ENCODE assay signal across 16 cellular contexts in the genomic region with DNA sequence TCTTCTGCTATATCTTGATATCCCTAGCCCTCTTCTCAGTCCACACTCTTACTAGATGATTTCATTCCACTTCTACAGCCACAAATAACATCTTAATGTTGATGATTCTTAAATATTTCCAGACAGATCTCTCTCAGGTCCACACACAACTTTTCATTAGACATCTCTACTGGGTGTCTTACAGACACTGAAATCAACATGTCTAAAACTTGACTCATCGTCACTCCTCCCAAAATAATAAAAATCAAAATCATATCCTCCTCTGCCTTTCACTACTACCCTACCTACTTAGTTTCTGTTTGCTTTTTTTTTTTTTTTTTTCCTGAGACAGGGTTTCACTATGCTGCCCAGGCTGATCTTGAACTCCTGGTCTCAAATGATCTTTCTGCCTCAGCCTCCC. TPM values are rescaled to one million over a fixed set of nuclear protein-coding genes. Genes with fewer than 3 reads are reported as not detected.
DNase-seq lines count a peak whose midpoint lies in the region; ATAC-seq and TF ChIP-seq lines count a peak whose summit lies in the region.
"Had no signal": no experiment of that assay in that cellular context is flagged by ENCODE, and none has a peak within 500 bp of the region (broad histone marks: within the 10 kb centered on the region; RNA-seq: fewer than 3 reads in every experiment).

No MANE protein-coding gene starts in this region.

- H3K9ac ChIP-seq in fibroblast of lung (ENCODE audit: insufficient read depth, low read length): no peak overlapping the region

- no peaks in the 10 kb centered on the region for H4K20me1 ChIP-seq in fibroblast of lung (ENCODE audit: control insufficient read depth, extremely low read depth, insufficient read depth, low read length)

- H3K4me3 ChIP-seq in fibroblast of lung (replicated peaks in 1 of 4; ENCODE audit: control extremely low read depth in 1 of 4, insufficient read depth in 1 of 4, low read depth in 3 of 4, low read length in 4 of 4): peak overlapping the region in 1 of 4 experiments; percentile 28
- H3K4me3 ChIP-seq: coronary artery, lung, sigmoid colon had no signal

- H2AFZ ChIP-seq in fibroblast of lung (ENCODE audit: low read length): no peak overlapping the region

- no peaks in the 10 kb centered on the region for H3K9me3 Mint-ChIP-seq in activated naive CD8-positive, alpha-beta T cell treated with anti-CD3 and anti-CD28 coated beads, Interleukin-2, amount 50 U/mL, for 24 hours
- no peaks in the 10 kb centered on the region for H3K9me3 Mint-ChIP-seq in activated naive CD8-positive, alpha-beta T cell treated with anti-CD3 and anti-CD28 coated beads for 36 hours

- peak overlapping the region; percentile 62 for H3K27ac ChIP-seq in fibroblast of lung (ENCODE audit: insufficient read depth, low read length)
- H3K27ac ChIP-seq: coronary artery, sigmoid colon had no signal

- peaks cover 2% of the 10 kb centered on the region for H3K4me1 Mint-ChIP-seq in activated naive CD8-positive, alpha-beta T cell treated with anti-CD3 and anti-CD28 coated beads, Interleukin-2, amount 50 U/mL, for 24 hours
- peaks cover 5% of the 10 kb centered on the region for H3K4me1 Mint-ChIP-seq in activated naive CD8-positive, alpha-beta T cell treated with anti-CD3 and anti-CD28 coated beads for 36 hours

- no peak overlapping the region for H3K4me3 Mint-ChIP-seq in activated naive CD8-positive, alpha-beta T cell treated with anti-CD3 and anti-CD28 coated beads, Interleukin-2, amount 50 U/mL, for 24 hours
- no peak overlapping the region for H3K4me3 Mint-ChIP-seq in activated naive CD8-positive, alpha-beta T cell treated with anti-CD3 and anti-CD28 coated beads for 36 hours

- H3K9me3 ChIP-seq in fibroblast of lung (ENCODE audit: control insufficient read depth, insufficient read depth, low read depth, low read length): no peaks in the 10 kb centered on the region
- H3K9me3 ChIP-seq: sigmoid colon had no signal

- TF ChIP-seq CTCF in fibroblast of lung (conservative IDR thresholded peaks at IDR 0.05 in 1 of 2, IDR thresholded peaks at IDR 0.05 in 1 of 2; ENCODE audit: low read depth in 1 of 2, low read length in 2 of 2): no peak
- TF ChIP-seq CTCF in GM13976 (IDR thresholded peaks at IDR 0.05; ENCODE audit: borderline replicate concordance, control extremely low read depth, extremely low read depth, insufficient read depth, missing control alignments): no peak

- no peaks in the 10 kb centered on the region for H3K27me3 Mint-ChIP-seq in activated naive CD8-positive, alpha-beta T cell treated with anti-CD3 and anti-CD28 coated beads, Interleukin-2, amount 50 U/mL, for 24 hours
- no peaks in the 10 kb centered on the region for H3K27me3 Mint-ChIP-seq in activated naive CD8-positive, alpha-beta T cell treated with anti-CD3 and anti-CD28 coated beads for 36 hours

- DNase-seq in activated naive CD8-positive, alpha-beta T cell treated with anti-CD3 and anti-CD28 coated beads, Interleukin-2, amount 50 U/mL, for 24 hours: no peak
- no peak for DNase-seq in activated naive CD8-positive, alpha-beta T cell treated with anti-CD3 and anti-CD28 coated beads for 36 hours
- DNase-seq in RPMI7951 (ENCODE audit: low read depth) (peak; percentile 8), fibroblast of lung (ENCODE audit: low read depth in 2 of 2) (peak in 1 of 2 donors; percentile 31), stromal cell of bone marrow (ENCODE audit: low read depth) (peak; percentile 29), HEK293T (ENCODE audit: extremely low spot score) (no peak), GM13976 (ENCODE audit: low spot score) (no peak)
- no peak for DNase-seq in effector CD8-positive, alpha-beta T cell (lab: John Stamatoyannopoulos, UW)
- DNase-seq: Kasumi-1; NCI-H1694 treated with DMSO at 0.1 percent for 48 hours; sigmoid colon; stimulated activated naive CD4-positive, alpha-beta T cell had no signal

- H3K36me3 Mint-ChIP-seq in activated naive CD8-positive, alpha-beta T cell treated with anti-CD3 and anti-CD28 coated beads, Interleukin-2, amount 50 U/mL, for 24 hours (ENCODE audit: low read depth): peaks cover 39% of the 10 kb centered on the region
- peaks cover 16% of the 10 kb centered on the region for H3K36me3 Mint-ChIP-seq in activated naive CD8-positive, alpha-beta T cell treated with anti-CD3 and anti-CD28 coated beads for 36 hours

- peaks cover 12% of the 10 kb centered on the region for H3K36me3 ChIP-seq in fibroblast of lung (ENCODE audit: control insufficient read depth, insufficient read depth, low read length)

- peak overlapping the region; percentile 63 for H3K4me2 ChIP-seq in fibroblast of lung (ENCODE audit: extremely low read depth, insufficient read depth, low read length)

- CTCF ChIA-PET in HEK293T (lab: Yijun Ruan, JAX): no interaction called here

- no peak overlapping the region for H3K27ac Mint-ChIP-seq in activated naive CD8-positive, alpha-beta T cell treated with anti-CD3 and anti-CD28 coated beads, Interleukin-2, amount 50 U/mL, for 24 hours
- no peak overlapping the region for H3K27ac Mint-ChIP-seq in activated naive CD8-positive, alpha-beta T cell treated with anti-CD3 and anti-CD28 coated beads for 36 hours

- peak; percentile 20 for ATAC-seq in activated naive CD8-positive, alpha-beta T cell treated with anti-CD3 and anti-CD28 coated beads, Interleukin-2, amount 50 U/mL, for 24 hours

- POLR2A ChIA-PET in HEK293T (lab: Yijun Ruan, JAX): interaction anchor here (1.0 kb wide), 1 partner anchor 9 kb away, joined by 3 read pairs; no protein-coding TSS in a partner anchor

- H3K79me2 ChIP-seq in fibroblast of lung (ENCODE audit: control insufficient read depth, insufficient read depth, low read length): peaks cover 24% of the 10 kb centered on the region

- H3K27me3 ChIP-seq in fibroblast of lung (ENCODE audit: control insufficient read depth, insufficient read depth, low read length): no peaks in the 10 kb centered on the region
- H3K27me3 ChIP-seq: sigmoid colon had no signal

- in situ Hi-C loops in GM13976 (cut with MboI; ENCODE audit: low sequenced_read_pairs, unreplicated experiment): no loop called here

- peaks cover 11% of the 10 kb centered on the region for H3K4me1 ChIP-seq in fibroblast of lung (ENCODE audit: control insufficient read depth, extremely low read depth, insufficient read depth, low read length)

TF ChIP-seq in HEK293T, 16 proteins besides CTCF, POLR2A, EP300 and RAD21:
- TF ChIP-seq NFRKB (IDR thresholded peaks at IDR 0.05): no peak
- TF ChIP-seq FOXM1 (IDR thresholded peaks at IDR 0.05; ENCODE audit: borderline replicate concordance): no peak
- TF ChIP-seq SP1 (IDR thresholded peaks at IDR 0.05): no peak
- TF ChIP-seq SUZ12 (IDR thresholded peaks at IDR 0.05): no peak
- TF ChIP-seq HDGF (IDR thresholded peaks at IDR 0.05; ENCODE audit: borderline replicate concordance): no peak

RNA-seq across cellular contexts. Expression of a gene that starts 11.8 kb away (rescaled TPM):
- 10 to 100 TPM; 20.3 to 21.4 TPM for total RNA-seq in activated naive CD8-positive, alpha-beta T cell treated with anti-CD3 and anti-CD28 coated beads for 36 hours
- total RNA-seq in RPMI7951 (2014; rRNA removed; shearing (Covaris generic)): 16.5 and 18.7 TPM in 2 replicates
- total RNA-seq in fibroblast of lung: 18.2 and 22.5 TPM in 2 replicates
- polyA plus RNA-seq in fibroblast of lung: 23.9 and 27.8 TPM in 2 replicates
- polyA plus RNA-seq in fibroblast of lung (2012): 14.9 and 19.6 TPM in 2 replicates
- 18.8 and 51.4 TPM in 2 replicates for polyA minus RNA-seq in fibroblast of lung (ENCODE audit: low replicate concordance)

RNA-seq across cellular contexts. Expression of a gene that starts 25.4 kb away (rescaled TPM):
- total RNA-seq in activated naive CD8-positive, alpha-beta T cell treated with anti-CD3 and anti-CD28 coated beads for 36 hours: not detected
- total RNA-seq in RPMI7951 (2014; rRNA removed; shearing (Covaris generic)): not detected in 2 replicates
- not detected in 2 replicates for total RNA-seq in fibroblast of lung
- not detected in 2 replicates for polyA plus RNA-seq in fibroblast of lung
- not detected in 2 replicates for polyA plus RNA-seq in fibroblast of lung (2012)
- not detected in 2 replicates for polyA minus RNA-seq in fibroblast of lung (ENCODE audit: low replicate concordance)
- total RNA-seq: lung, NCI-H460, sigmoid colon had no signal
- polyA plus RNA-seq: adipose tissue, lung had no signal

Comparison
In these comparisons a context has a peak if more than half of its experiments do, and no peak if none do; other contexts are left out.
1. DNase-seq: peak in RPMI7951 (single experiment) and stromal cell of bone marrow (single experiment); none in activated naive CD8-positive, alpha-beta T cell treated with anti-CD3 and anti-CD28 coated beads, Interleukin-2, amount 50 U/mL, for 24 hours (single experiment), activated naive CD8-positive, alpha-beta T cell treated with anti-CD3 and anti-CD28 coated beads for 36 hours (single experiment), effector CD8-positive, alpha-beta T cell (single experiment), HEK293T (single experiment) and GM13976 (single experiment).